Comparison of ENCODE assay signal across 16 cellular contexts in genomic region chr2:234669611-234670010, GRCh38.
DNase-seq lines count a peak whose midpoint lies in the region; FAIRE-seq and TF ChIP-seq lines count a peak whose summit lies in the region.
"Had no signal": no experiment of that assay in that cellular context is flagged by ENCODE, and none has a peak within 500 bp of the region (broad histone marks: within the 10 kb centered on the region; RNA-seq: fewer than 3 reads in every experiment).

No MANE protein-coding gene starts in this region.

- H2AFZ ChIP-seq in OCI-LY7 (ENCODE audit: low read length) = no peak overlapping the region

- H3K4me3 Mint-ChIP-seq in endothelial cell (ENCODE audit: unreplicated experiment) = no peak overlapping the region
- H3K4me3 Mint-ChIP-seq: activated CD8-positive, alpha-beta memory T cell treated with anti-CD3 and anti-CD28 coated beads, Interleukin-2, amount 10 ng/mL, durations not matched to agents 7 days and 5 days; activated naive CD4-positive, alpha-beta T cell treated with anti-CD3 and anti-CD28 coated beads, Interleukin-2, amount 10 ng/mL, durations not matched to agents 7 days and 5 days; memory B cell; stimulated activated naive CD8-positive, alpha-beta T cell treated with anti-CD3 and anti-CD28 coated beads, Interleukin-15, amount 100 ng/mL, for 72 hours had no signal

- no peak overlapping the region for H3K4me2 ChIP-seq in OCI-LY7 (ENCODE audit: low read length)

- H3K36me3 ChIP-seq in OCI-LY7 (ENCODE audit: insufficient read depth, low read length) = no peaks in the 10 kb centered on the region

- intact Hi-C loops in OCI-LY7 (cut with micrococcal nuclease; ENCODE audit: unreplicated experiment) = no loop called here

- no peaks in the 10 kb centered on the region for H3K9me2 ChIP-seq in OCI-LY7 (ENCODE audit: insufficient read depth, low read length)

- CTCF ChIA-PET in OCI-LY7 (lab: Charles Lee; ENCODE audit: unreplicated experiment) = no interaction called here

- H3K9me3 ChIP-seq in OCI-LY7 (ENCODE audit: low read length) = no peaks in the 10 kb centered on the region

- H3K4me3 ChIP-seq in OCI-LY7 (ENCODE audit: low read depth, low read length, poor library complexity, severe bottlenecking) = no peak overlapping the region
- H3K4me3 ChIP-seq in retinal pigment epithelial cell (ENCODE audit: low read length) = no peak overlapping the region

- H3K79me2 ChIP-seq in OCI-LY7 (ENCODE audit: insufficient read depth, low read depth, low read length) = no peaks in the 10 kb centered on the region

- DNase-seq in NCI-H526 (lab: John Stamatoyannopoulos, UW) (peak; percentile 9 to 53), NCI-H526 treated with DMSO at 0.1 percent for 48 hours (lab: John Stamatoyannopoulos, UW) (no peak), OCI-LY7 (ENCODE audit: low spot score) (no peak), endothelial cell (ENCODE audit: low spot score) (no peak), retinal pigment epithelial cell (ENCODE audit: low read depth) (no peak), inferior parietal cortex (ENCODE audit: extremely low spot score) (no peak), urothelium cell line (ENCODE audit: low spot score) (no peak), substantia nigra (lab: John Stamatoyannopoulos, UW) (no peak)
- DNase-seq: activated CD4-positive, CD25-positive, alpha-beta regulatory T cell; activated CD8-positive, alpha-beta memory T cell treated with anti-CD3 and anti-CD28 coated beads, Interleukin-2, amount 10 ng/mL, durations not matched to agents 7 days and 5 days; activated naive CD4-positive, alpha-beta T cell treated with anti-CD3 and anti-CD28 coated beads, Interleukin-2, amount 10 ng/mL, durations not matched to agents 7 days and 5 days; Calu3; NCI-H2107; stimulated activated naive CD8-positive, alpha-beta T cell treated with anti-CD3 and anti-CD28 coated beads, Interleukin-15, amount 100 ng/mL, for 72 hours had no signal

- peaks cover 2% of the 10 kb centered on the region for H3K4me1 Mint-ChIP-seq in endothelial cell (ENCODE audit: unreplicated experiment)
- H3K4me1 Mint-ChIP-seq: activated CD8-positive, alpha-beta memory T cell treated with anti-CD3 and anti-CD28 coated beads, Interleukin-2, amount 10 ng/mL, durations not matched to agents 7 days and 5 days; activated naive CD4-positive, alpha-beta T cell treated with anti-CD3 and anti-CD28 coated beads, Interleukin-2, amount 10 ng/mL, durations not matched to agents 7 days and 5 days; memory B cell; stimulated activated naive CD8-positive, alpha-beta T cell treated with anti-CD3 and anti-CD28 coated beads, Interleukin-15, amount 100 ng/mL, for 72 hours had no signal

- H3K27me3 Mint-ChIP-seq in endothelial cell (ENCODE audit: unreplicated experiment) = peaks cover 2% of the 10 kb centered on the region
- H3K27me3 Mint-ChIP-seq: activated CD8-positive, alpha-beta memory T cell treated with anti-CD3 and anti-CD28 coated beads, Interleukin-2, amount 10 ng/mL, durations not matched to agents 7 days and 5 days had no signal

- no peak for FAIRE-seq in urothelium cell line (lab: Jason Lieb, UNC)
- FAIRE-seq: A204.1 had no signal

- no peaks in the 10 kb centered on the region for H3K36me3 Mint-ChIP-seq in endothelial cell (ENCODE audit: low read depth, unreplicated experiment)
- H3K36me3 Mint-ChIP-seq: activated CD8-positive, alpha-beta memory T cell treated with anti-CD3 and anti-CD28 coated beads, Interleukin-2, amount 10 ng/mL, durations not matched to agents 7 days and 5 days; activated naive CD4-positive, alpha-beta T cell treated with anti-CD3 and anti-CD28 coated beads, Interleukin-2, amount 10 ng/mL, durations not matched to agents 7 days and 5 days had no signal

- no peaks in the 10 kb centered on the region for H3K9me3 Mint-ChIP-seq in endothelial cell (ENCODE audit: unreplicated experiment)
- H3K9me3 Mint-ChIP-seq: activated naive CD4-positive, alpha-beta T cell treated with anti-CD3 and anti-CD28 coated beads, Interleukin-2, amount 10 ng/mL, durations not matched to agents 7 days and 5 days had no signal

- peak; percentile 50; the same call in 1 of the 2 replicates for TF ChIP-seq CTCF in OCI-LY7 (conservative IDR thresholded peaks at IDR 0.05; ENCODE audit: low read length)
- TF ChIP-seq CTCF in endothelial cell (IDR thresholded peaks at IDR 0.05; ENCODE audit: unreplicated experiment) = peak; percentile 21
- peak; percentile 26 for TF ChIP-seq CTCF in retinal pigment epithelial cell (conservative IDR thresholded peaks at IDR 0.05; ENCODE audit: low read depth, low read length)

- POLR2A ChIA-PET in OCI-LY7 (lab: Charles Lee) = no interaction called here

- BruUV-seq in OCI-LY7 (replicated peaks; lab: Mats Ljungman, UMichigan) = no TSS peak

- no peak overlapping the region for H3K27ac Mint-ChIP-seq in endothelial cell (ENCODE audit: unreplicated experiment)
- H3K27ac Mint-ChIP-seq: activated CD8-positive, alpha-beta memory T cell treated with anti-CD3 and anti-CD28 coated beads, Interleukin-2, amount 10 ng/mL, durations not matched to agents 7 days and 5 days; activated naive CD4-positive, alpha-beta T cell treated with anti-CD3 and anti-CD28 coated beads, Interleukin-2, amount 10 ng/mL, durations not matched to agents 7 days and 5 days; memory B cell; stimulated activated naive CD8-positive, alpha-beta T cell treated with anti-CD3 and anti-CD28 coated beads, Interleukin-15, amount 100 ng/mL, for 72 hours had no signal

- H3K27ac ChIP-seq in OCI-LY7 (ENCODE audit: low read depth, low read length, poor library complexity, severe bottlenecking) (no peak overlapping the region), substantia nigra (ENCODE audit: low read depth, low read length, poor library complexity, severe bottlenecking) (no peak overlapping the region)

- no peaks in the 10 kb centered on the region for H3K4me1 ChIP-seq in OCI-LY7 (ENCODE audit: insufficient read depth, low read length, poor library complexity, severe bottlenecking)

- no peaks in the 10 kb centered on the region for H4K20me1 ChIP-seq in OCI-LY7 (ENCODE audit: insufficient read depth, low read length)

Comparison
In these comparisons a context has a peak if more than half of its experiments do, and no peak if none do; other contexts are left out.
1. DNase-seq: peak in NCI-H526 (2 of 2); none in NCI-H526 treated with DMSO at 0.1 percent for 48 hours (single experiment), OCI-LY7 (single experiment), endothelial cell (single experiment), retinal pigment epithelial cell (single experiment), inferior parietal cortex (single experiment), urothelium cell line (single experiment) and substantia nigra (0 of 49).
2. Peak in every context shown above with its lines, with median percentiles within 50 percentile points of each other: CTCF ChIP-seq.